In genomic region chr3:195774917-195775316, GRCh38 we compare ENCODE assay signal across 8 cellular contexts. TPM values are rescaled to one million over a fixed set of nuclear protein-coding genes. Genes with fewer than 3 reads are reported as not detected.
A peak's percentile ranks its signal among the peaks of the same experiment; 100 is the strongest.
DNase-seq lines count a peak whose midpoint lies in the region; ATAC-seq and TF ChIP-seq lines count a peak whose summit lies in the region.

No MANE protein-coding gene starts in this region.

- ATAC-seq in mucosa of descending colon = peak; percentile 38

- no peak overlapping the region for H3K27ac ChIP-seq in dorsolateral prefrontal cortex

- H3K4me3 ChIP-seq in dorsolateral prefrontal cortex (no peak overlapping the region), mucosa of descending colon (no peak overlapping the region)

- no peaks in the 10 kb centered on the region for H3K4me1 ChIP-seq in mucosa of descending colon (ENCODE audit: low read depth)

- H3K36me3 ChIP-seq in mucosa of descending colon (ENCODE audit: low read depth) = no peaks in the 10 kb centered on the region

- TF ChIP-seq CTCF in dorsolateral prefrontal cortex (IDR thresholded peaks at IDR 0.05 in 54 of 56, conservative IDR thresholded peaks at IDR 0.05 in 2 of 56; ENCODE audit: low read depth in 1 of 56, partially characterized antibody in 56 of 56) (peak in 43 of 56 donors; percentile 13 to 53 (median 37)), mucosa of descending colon (IDR thresholded peaks at IDR 0.05) (no peak)

- H3K27me3 ChIP-seq in dorsolateral prefrontal cortex = peaks cover 0 to 5% (median 0%) of the 10 kb centered on the region in 45 donors

- H3K9me3 ChIP-seq in mucosa of descending colon = no peaks in the 10 kb centered on the region

- intact Hi-C loops in dorsolateral prefrontal cortex (cut with DNase I) (no loop called here), mucosa of descending colon (cut with DNase I, micrococcal nuclease) (no loop called here)

- peak; percentile 24 for DNase-seq in stimulated activated CD4-positive, alpha-beta T cell treated with anti-CD3 and anti-CD28 coated beads, Interleukin-1b, Interleukin-23, amount 100 ng/mL, for 48 hours
- DNase-seq in stimulated activated CD4-positive, alpha-beta T cell treated with anti-CD3 and anti-CD28 coated beads, Interleukin-4, amount 100 ng/mL, for 1 hour = no peak
- DNase-seq in NCI-H526 (lab: John Stamatoyannopoulos, UW) (peak; percentile 54 to 83), dorsolateral prefrontal cortex (peak in 1 of 10 donors; percentile 16), mucosa of descending colon (peak in 1 of 3 donors; percentile 48), NCI-H187 (lab: John Stamatoyannopoulos, UW) (no peak), GM19238 (ENCODE audit: insufficient read length, low spot score) (no peak)
- no peak for DNase-seq in activated effector memory CD4-positive, alpha-beta T cell treated with Interleukin-2 at 50 U/mL for 16 hours

RNA-seq across cellular contexts. Expression of gene MUC4, which starts 36.8 kb away (rescaled TPM):
- total RNA-seq in dorsolateral prefrontal cortex (1 to 10 TPM in 2 of 120 experiments, under 1 TPM in 28, not detected in 90; 0.04 to 1.1 (median 0.28) TPM), mucosa of descending colon (100 to 1,000 TPM; 170 to 415 (median 318) TPM)

RNA-seq across cellular contexts. Expression of gene MUC20, which starts 54.1 kb away (rescaled TPM):
- total RNA-seq in dorsolateral prefrontal cortex (10 to 100 TPM in 117 of 120 experiments, 1 to 10 TPM in 3; 9.3 to 86.7 (median 27.6) TPM), mucosa of descending colon (100 to 1,000 TPM in 2 of 3 donors, 10 to 100 TPM in 1; 29.5 to 147 (median 112) TPM)

Comparison
In these comparisons a context has a peak if more than half of its experiments do, and no peak if none do; other contexts are left out.
1. DNase-seq: peak in stimulated activated CD4-positive, alpha-beta T cell treated with anti-CD3 and anti-CD28 coated beads, Interleukin-1b, Interleukin-23, amount 100 ng/mL, for 48 hours (single experiment) and NCI-H526 (2 of 2); none in stimulated activated CD4-positive, alpha-beta T cell treated with anti-CD3 and anti-CD28 coated beads, Interleukin-4, amount 100 ng/mL, for 1 hour (single experiment), NCI-H187 (0 of 2), GM19238 (single experiment) and activated effector memory CD4-positive, alpha-beta T cell treated with Interleukin-2 at 50 U/mL for 16 hours (single experiment).
2. RNA of gene MUC4, which starts 36.8 kb away (total RNA-seq): 170 to 415 TPM in mucosa of descending colon; 0.04 to 1.1 TPM in dorsolateral prefrontal cortex; every median in the first group is over 10 times any median in the second.